In genomic region chr6:14258117-14258516, GRCh38 we compare ENCODE assay signal across 17 cellular contexts.
A peak's percentile ranks its signal among the peaks of the same experiment; 100 is the strongest.
DNase-seq lines count a peak whose midpoint lies in the region; ATAC-seq and TF ChIP-seq lines count a peak whose summit lies in the region.
"Had no signal": no experiment of that assay in that cellular context is flagged by ENCODE, and none has a peak within 500 bp of the region (broad histone marks: within the 10 kb centered on the region; RNA-seq: fewer than 3 reads in every experiment).

No MANE protein-coding gene starts in this region.

- no peaks in the 10 kb centered on the region for H3K27me3 Mint-ChIP-seq in activated CD4-positive, alpha-beta T cell treated with anti-CD3 and anti-CD28 coated beads, Interleukin-2, amount 10 ng/mL, durations not matched to agents 24 days and 14 days
- H3K27me3 Mint-ChIP-seq in activated CD4-positive, alpha-beta T cell treated with anti-CD3 and anti-CD28 coated beads, Interleukin-2, amount 10 ng/mL, durations not matched to agents 7 days and 5 days = no peaks in the 10 kb centered on the region
- peaks cover 9% of the 10 kb centered on the region for H3K27me3 Mint-ChIP-seq in nephron (ENCODE audit: low read depth)
- H3K27me3 Mint-ChIP-seq in activated T-helper 17 cell treated with anti-CD3 and anti-CD28 coated beads, Interleukin-2, amount 50 U/mL, for 72 hours = no peaks in the 10 kb centered on the region
- H3K27me3 Mint-ChIP-seq: CD4-positive, alpha-beta memory T cell had no signal

- H3K4me1 Mint-ChIP-seq in activated CD4-positive, alpha-beta T cell treated with anti-CD3 and anti-CD28 coated beads, Interleukin-2, amount 10 ng/mL, durations not matched to agents 24 days and 14 days = peaks cover 8% of the 10 kb centered on the region
- H3K4me1 Mint-ChIP-seq in activated CD4-positive, alpha-beta T cell treated with anti-CD3 and anti-CD28 coated beads, Interleukin-2, amount 10 ng/mL, durations not matched to agents 7 days and 5 days = peaks cover 8% of the 10 kb centered on the region
- peaks cover 11% of the 10 kb centered on the region for H3K4me1 Mint-ChIP-seq in nephron
- H3K4me1 Mint-ChIP-seq in activated T-helper 17 cell treated with anti-CD3 and anti-CD28 coated beads, Interleukin-2, amount 50 U/mL, for 72 hours = no peaks in the 10 kb centered on the region
- H3K4me1 Mint-ChIP-seq: CD14-positive monocyte; CD4-positive, alpha-beta memory T cell had no signal

- no peak overlapping the region for H2AFZ ChIP-seq in PC-3 (ENCODE audit: low read length)

- H3K27me3 ChIP-seq in body of pancreas (no peaks in the 10 kb centered on the region), PC-3 (ENCODE audit: low read length) (no peaks in the 10 kb centered on the region), prostate gland (replicated peaks; ENCODE audit: insufficient read depth) (no peaks in the 10 kb centered on the region)
- H3K27me3 ChIP-seq: BLaER1 had no signal

- no peaks in the 10 kb centered on the region for H4K20me1 ChIP-seq in PC-3 (ENCODE audit: low read length)
- H4K20me1 ChIP-seq: BLaER1 had no signal

- peak; percentile 8 for DNase-seq in activated CD4-positive, alpha-beta T cell treated with anti-CD3 and anti-CD28 coated beads, Interleukin-2, amount 10 ng/mL, durations not matched to agents 24 days and 14 days
- DNase-seq in activated CD4-positive, alpha-beta T cell treated with anti-CD3 and anti-CD28 coated beads, Interleukin-2, amount 10 ng/mL, durations not matched to agents 7 days and 5 days = no peak
- DNase-seq in body of pancreas (no peak), PC-3 (no peak), prostate gland (ENCODE audit: low spot score) (no peak)
- DNase-seq: 8988T; CD4-positive, alpha-beta memory T cell; DMS153; DMS79; GDM1; HCEC 1CT had no signal

- no peak overlapping the region for H3K4me3 Mint-ChIP-seq in activated CD4-positive, alpha-beta T cell treated with anti-CD3 and anti-CD28 coated beads, Interleukin-2, amount 10 ng/mL, durations not matched to agents 24 days and 14 days
- H3K4me3 Mint-ChIP-seq in activated CD4-positive, alpha-beta T cell treated with anti-CD3 and anti-CD28 coated beads, Interleukin-2, amount 10 ng/mL, durations not matched to agents 7 days and 5 days = no peak overlapping the region
- H3K4me3 Mint-ChIP-seq in nephron = no peak overlapping the region
- no peak overlapping the region for H3K4me3 Mint-ChIP-seq in activated T-helper 17 cell treated with anti-CD3 and anti-CD28 coated beads, Interleukin-2, amount 50 U/mL, for 72 hours
- H3K4me3 Mint-ChIP-seq: CD14-positive monocyte; CD4-positive, alpha-beta memory T cell had no signal

- no peak overlapping the region for H3K4me3 ChIP-seq in body of pancreas
- H3K4me3 ChIP-seq in PC-3 (ENCODE audit: low read length) = no peak overlapping the region
- H3K4me3 ChIP-seq in prostate gland = no peak overlapping the region
- H3K4me3 ChIP-seq: BLaER1 had no signal

- no peak for TF ChIP-seq POLR2A in body of pancreas (IDR thresholded peaks at IDR 0.05)
- no peak for TF ChIP-seq POLR2A in prostate gland (IDR thresholded peaks at IDR 0.05)

- peaks cover 3% of the 10 kb centered on the region for H3K9me3 Mint-ChIP-seq in activated CD4-positive, alpha-beta T cell treated with anti-CD3 and anti-CD28 coated beads, Interleukin-2, amount 10 ng/mL, durations not matched to agents 24 days and 14 days
- H3K9me3 Mint-ChIP-seq in activated CD4-positive, alpha-beta T cell treated with anti-CD3 and anti-CD28 coated beads, Interleukin-2, amount 10 ng/mL, durations not matched to agents 7 days and 5 days = peaks cover 5% of the 10 kb centered on the region
- peaks cover 12% of the 10 kb centered on the region for H3K9me3 Mint-ChIP-seq in nephron
- H3K9me3 Mint-ChIP-seq in activated T-helper 17 cell treated with anti-CD3 and anti-CD28 coated beads, Interleukin-2, amount 50 U/mL, for 72 hours = no peaks in the 10 kb centered on the region

- H3K4me2 ChIP-seq in PC-3 (ENCODE audit: low read length) = no peak overlapping the region
- H3K4me2 ChIP-seq: BLaER1 had no signal

- H3K27ac ChIP-seq in body of pancreas (no peak overlapping the region), PC-3 (ENCODE audit: low read length) (no peak overlapping the region), prostate gland (no peak overlapping the region)
- H3K27ac ChIP-seq: BLaER1, HL-60 had no signal

- H3K9me2 ChIP-seq in PC-3 (replicated peaks; ENCODE audit: low read length) = no peaks in the 10 kb centered on the region

- H3K9me3 ChIP-seq in body of pancreas = no peaks in the 10 kb centered on the region
- no peaks in the 10 kb centered on the region for H3K9me3 ChIP-seq in PC-3 (ENCODE audit: low read length)
- H3K9me3 ChIP-seq in prostate gland = no peaks in the 10 kb centered on the region

- no peak overlapping the region for H3K27ac Mint-ChIP-seq in activated CD4-positive, alpha-beta T cell treated with anti-CD3 and anti-CD28 coated beads, Interleukin-2, amount 10 ng/mL, durations not matched to agents 24 days and 14 days
- H3K27ac Mint-ChIP-seq in activated CD4-positive, alpha-beta T cell treated with anti-CD3 and anti-CD28 coated beads, Interleukin-2, amount 10 ng/mL, durations not matched to agents 7 days and 5 days = no peak overlapping the region
- peak overlapping the region in 2 of 3 experiments; percentile 22 to 32 for H3K27ac Mint-ChIP-seq in nephron
- no peak overlapping the region for H3K27ac Mint-ChIP-seq in activated T-helper 17 cell treated with anti-CD3 and anti-CD28 coated beads, Interleukin-2, amount 50 U/mL, for 72 hours
- H3K27ac Mint-ChIP-seq: CD14-positive monocyte; CD4-positive, alpha-beta memory T cell had no signal

- CTCF ChIA-PET in activated CD4-positive, alpha-beta T cell treated with anti-CD3 and anti-CD28 coated beads, Interleukin-2, amount 10 ng/mL, durations not matched to agents 7 days and 5 days (lab: Charles Lee) = no interaction called here
- CTCF ChIA-PET in PC-3 (lab: Charles Lee) = no interaction called here

- WGBS in body of pancreas, 2 donors = 15 to 33% methylated on average over 2 of the region's 2 CpGs
- WGBS in prostate gland = 23% methylated on average over 2 of the region's 2 CpGs

- no peaks in the 10 kb centered on the region for H3F3A ChIP-seq in PC-3 (ENCODE audit: low read length, unreplicated experiment)

- H3K36me3 Mint-ChIP-seq in activated CD4-positive, alpha-beta T cell treated with anti-CD3 and anti-CD28 coated beads, Interleukin-2, amount 10 ng/mL, durations not matched to agents 24 days and 14 days (ENCODE audit: low read depth) = no peaks in the 10 kb centered on the region
- H3K36me3 Mint-ChIP-seq in activated CD4-positive, alpha-beta T cell treated with anti-CD3 and anti-CD28 coated beads, Interleukin-2, amount 10 ng/mL, durations not matched to agents 7 days and 5 days (ENCODE audit: low read depth) = peaks cover 5% of the 10 kb centered on the region
- H3K36me3 Mint-ChIP-seq in nephron (ENCODE audit: low read depth) = peaks cover 4% of the 10 kb centered on the region
- H3K36me3 Mint-ChIP-seq in activated T-helper 17 cell treated with anti-CD3 and anti-CD28 coated beads, Interleukin-2, amount 50 U/mL, for 72 hours (ENCODE audit: low read depth) = no peaks in the 10 kb centered on the region
- H3K36me3 Mint-ChIP-seq: CD14-positive monocyte; CD4-positive, alpha-beta memory T cell had no signal

- intact Hi-C loops in activated CD4-positive, alpha-beta T cell treated with anti-CD3 and anti-CD28 coated beads, Interleukin-2, amount 10 ng/mL, durations not matched to agents 24 days and 14 days (cut with micrococcal nuclease) = no loop called here
- intact Hi-C loops in body of pancreas (cut with DNase I) = no loop called here
- intact Hi-C loops in PC-3 (cut with micrococcal nuclease) = no loop called here
- intact Hi-C loops in prostate gland (cut with DNase I) = no loop called here

- BruUV-seq in PC-3 (replicated peaks; lab: Mats Ljungman, UMichigan) = no TSS peak

- no peak overlapping the region for H3K9ac ChIP-seq in PC-3 (ENCODE audit: low read length)
- H3K9ac ChIP-seq: BLaER1 had no signal

- H3K4me1 ChIP-seq in body of pancreas = no peaks in the 10 kb centered on the region
- H3K4me1 ChIP-seq in PC-3 (ENCODE audit: insufficient read depth, low read length) = no peaks in the 10 kb centered on the region
- H3K4me1 ChIP-seq in prostate gland (replicated peaks) = no peaks in the 10 kb centered on the region

- no peaks in the 10 kb centered on the region for H3K79me2 ChIP-seq in PC-3 (ENCODE audit: low read length)

- H3K36me3 ChIP-seq in body of pancreas (replicated peaks in 1 of 2; ENCODE audit: insufficient read depth in 1 of 2, low read depth in 2 of 2) (no peaks in the 10 kb centered on the region), PC-3 (ENCODE audit: low read depth, low read length) (no peaks in the 10 kb centered on the region), prostate gland (no peaks in the 10 kb centered on the region)
- H3K36me3 ChIP-seq: BLaER1 had no signal

- POLR2A ChIA-PET in activated CD4-positive, alpha-beta T cell treated with anti-CD3 and anti-CD28 coated beads, Interleukin-2, amount 10 ng/mL, durations not matched to agents 7 days and 5 days (lab: Charles Lee) = no interaction called here
- POLR2A ChIA-PET in PC-3 (lab: Charles Lee; ENCODE audit: unreplicated experiment) = no interaction called here

- ATAC-seq in body of pancreas (peak; percentile 42), GM21423 (IDR thresholded peaks at IDR 0.05; ENCODE audit: unreplicated experiment) (no peak), PC-3 (no peak)
- ATAC-seq in activated T-helper 17 cell treated with anti-CD3 and anti-CD28 coated beads, Interleukin-2, amount 50 U/mL, for 72 hours (replicated peaks) = no peak

- TF ChIP-seq CTCF in body of pancreas (IDR thresholded peaks at IDR 0.05) (no peak), nephron (IDR thresholded peaks at IDR 0.05; ENCODE audit: unreplicated experiment in 3 of 3) (no peak), PC-3 (conservative IDR thresholded peaks at IDR 0.05; ENCODE audit: low read depth, low read length) (no peak), prostate gland (IDR thresholded peaks at IDR 0.05) (no peak)

Comparison
In these comparisons a context has a peak if more than half of its experiments do, and no peak if none do; other contexts are left out.
1. H3K27ac Mint-ChIP-seq: peak in nephron (2 of 3); none in activated CD4-positive, alpha-beta T cell treated with anti-CD3 and anti-CD28 coated beads, Interleukin-2, amount 10 ng/mL, durations not matched to agents 24 days and 14 days (single experiment), activated CD4-positive, alpha-beta T cell treated with anti-CD3 and anti-CD28 coated beads, Interleukin-2, amount 10 ng/mL, durations not matched to agents 7 days and 5 days (single experiment) and activated T-helper 17 cell treated with anti-CD3 and anti-CD28 coated beads, Interleukin-2, amount 50 U/mL, for 72 hours (single experiment).